2 cellular contexts compared by ENCODE assay signal in the genomic region with DNA sequence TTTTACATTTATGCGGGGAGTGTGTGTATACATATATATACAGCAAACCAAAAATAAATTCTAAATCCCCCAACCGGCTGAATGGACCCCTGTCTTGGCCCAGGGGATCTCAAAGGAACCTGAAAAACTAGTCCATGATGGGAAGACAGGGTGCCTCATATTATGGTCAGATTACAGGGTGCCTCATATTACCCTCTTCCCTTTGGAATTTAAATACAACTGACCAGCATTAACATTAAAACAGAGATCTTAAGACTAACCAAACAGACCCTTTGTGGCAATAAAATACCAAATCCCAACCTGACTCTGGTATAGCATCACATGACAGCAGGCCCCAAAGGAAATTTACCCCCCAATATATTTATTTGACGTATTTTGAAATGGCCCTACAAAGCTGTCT.
TF ChIP-seq lines count a peak whose summit lies in the region.

No MANE protein-coding gene starts in this region.

TF ChIP-seq in GM23338, 12 proteins besides CTCF, POLR2A, EP300 and RAD21 (continues in another document):
- TF ChIP-seq, protein P1, sequence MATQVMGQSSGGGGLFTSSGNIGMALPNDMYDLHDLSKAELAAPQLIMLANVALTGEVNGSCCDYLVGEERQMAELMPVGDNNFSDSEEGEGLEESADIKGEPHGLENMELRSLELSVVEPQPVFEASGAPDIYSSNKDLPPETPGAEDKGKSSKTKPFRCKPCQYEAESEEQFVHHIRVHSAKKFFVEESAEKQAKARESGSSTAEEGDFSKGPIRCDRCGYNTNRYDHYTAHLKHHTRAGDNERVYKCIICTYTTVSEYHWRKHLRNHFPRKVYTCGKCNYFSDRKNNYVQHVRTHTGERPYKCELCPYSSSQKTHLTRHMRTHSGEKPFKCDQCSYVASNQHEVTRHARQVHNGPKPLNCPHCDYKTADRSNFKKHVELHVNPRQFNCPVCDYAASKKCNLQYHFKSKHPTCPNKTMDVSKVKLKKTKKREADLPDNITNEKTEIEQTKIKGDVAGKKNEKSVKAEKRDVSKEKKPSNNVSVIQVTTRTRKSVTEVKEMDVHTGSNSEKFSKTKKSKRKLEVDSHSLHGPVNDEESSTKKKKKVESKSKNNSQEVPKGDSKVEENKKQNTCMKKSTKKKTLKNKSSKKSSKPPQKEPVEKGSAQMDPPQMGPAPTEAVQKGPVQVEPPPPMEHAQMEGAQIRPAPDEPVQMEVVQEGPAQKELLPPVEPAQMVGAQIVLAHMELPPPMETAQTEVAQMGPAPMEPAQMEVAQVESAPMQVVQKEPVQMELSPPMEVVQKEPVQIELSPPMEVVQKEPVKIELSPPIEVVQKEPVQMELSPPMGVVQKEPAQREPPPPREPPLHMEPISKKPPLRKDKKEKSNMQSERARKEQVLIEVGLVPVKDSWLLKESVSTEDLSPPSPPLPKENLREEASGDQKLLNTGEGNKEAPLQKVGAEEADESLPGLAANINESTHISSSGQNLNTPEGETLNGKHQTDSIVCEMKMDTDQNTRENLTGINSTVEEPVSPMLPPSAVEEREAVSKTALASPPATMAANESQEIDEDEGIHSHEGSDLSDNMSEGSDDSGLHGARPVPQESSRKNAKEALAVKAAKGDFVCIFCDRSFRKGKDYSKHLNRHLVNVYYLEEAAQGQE (IDR thresholded peaks at IDR 0.05; ENCODE audit: unreplicated experiment): no peak
- no peak for TF ChIP-seq CREB1 (CRISPR knock-in tag; IDR thresholded peaks at IDR 0.05; ENCODE audit: low read depth)
- TF ChIP-seq ZNF114 (CRISPR knock-in tag; IDR thresholded peaks at IDR 0.05): no peak
- no peak for TF ChIP-seq EZH2 (IDR thresholded peaks at IDR 0.05; ENCODE audit: low read depth, unreplicated experiment)
- TF ChIP-seq ZNF331 (CRISPR knock-in tag; IDR thresholded peaks at IDR 0.05; ENCODE audit: low read depth): no peak
- no peak; the same call in 1 of the 2 replicates for TF ChIP-seq NANOG (IDR thresholded peaks at IDR 0.05; ENCODE audit: borderline replicate concordance)
- TF ChIP-seq, protein P2, sequence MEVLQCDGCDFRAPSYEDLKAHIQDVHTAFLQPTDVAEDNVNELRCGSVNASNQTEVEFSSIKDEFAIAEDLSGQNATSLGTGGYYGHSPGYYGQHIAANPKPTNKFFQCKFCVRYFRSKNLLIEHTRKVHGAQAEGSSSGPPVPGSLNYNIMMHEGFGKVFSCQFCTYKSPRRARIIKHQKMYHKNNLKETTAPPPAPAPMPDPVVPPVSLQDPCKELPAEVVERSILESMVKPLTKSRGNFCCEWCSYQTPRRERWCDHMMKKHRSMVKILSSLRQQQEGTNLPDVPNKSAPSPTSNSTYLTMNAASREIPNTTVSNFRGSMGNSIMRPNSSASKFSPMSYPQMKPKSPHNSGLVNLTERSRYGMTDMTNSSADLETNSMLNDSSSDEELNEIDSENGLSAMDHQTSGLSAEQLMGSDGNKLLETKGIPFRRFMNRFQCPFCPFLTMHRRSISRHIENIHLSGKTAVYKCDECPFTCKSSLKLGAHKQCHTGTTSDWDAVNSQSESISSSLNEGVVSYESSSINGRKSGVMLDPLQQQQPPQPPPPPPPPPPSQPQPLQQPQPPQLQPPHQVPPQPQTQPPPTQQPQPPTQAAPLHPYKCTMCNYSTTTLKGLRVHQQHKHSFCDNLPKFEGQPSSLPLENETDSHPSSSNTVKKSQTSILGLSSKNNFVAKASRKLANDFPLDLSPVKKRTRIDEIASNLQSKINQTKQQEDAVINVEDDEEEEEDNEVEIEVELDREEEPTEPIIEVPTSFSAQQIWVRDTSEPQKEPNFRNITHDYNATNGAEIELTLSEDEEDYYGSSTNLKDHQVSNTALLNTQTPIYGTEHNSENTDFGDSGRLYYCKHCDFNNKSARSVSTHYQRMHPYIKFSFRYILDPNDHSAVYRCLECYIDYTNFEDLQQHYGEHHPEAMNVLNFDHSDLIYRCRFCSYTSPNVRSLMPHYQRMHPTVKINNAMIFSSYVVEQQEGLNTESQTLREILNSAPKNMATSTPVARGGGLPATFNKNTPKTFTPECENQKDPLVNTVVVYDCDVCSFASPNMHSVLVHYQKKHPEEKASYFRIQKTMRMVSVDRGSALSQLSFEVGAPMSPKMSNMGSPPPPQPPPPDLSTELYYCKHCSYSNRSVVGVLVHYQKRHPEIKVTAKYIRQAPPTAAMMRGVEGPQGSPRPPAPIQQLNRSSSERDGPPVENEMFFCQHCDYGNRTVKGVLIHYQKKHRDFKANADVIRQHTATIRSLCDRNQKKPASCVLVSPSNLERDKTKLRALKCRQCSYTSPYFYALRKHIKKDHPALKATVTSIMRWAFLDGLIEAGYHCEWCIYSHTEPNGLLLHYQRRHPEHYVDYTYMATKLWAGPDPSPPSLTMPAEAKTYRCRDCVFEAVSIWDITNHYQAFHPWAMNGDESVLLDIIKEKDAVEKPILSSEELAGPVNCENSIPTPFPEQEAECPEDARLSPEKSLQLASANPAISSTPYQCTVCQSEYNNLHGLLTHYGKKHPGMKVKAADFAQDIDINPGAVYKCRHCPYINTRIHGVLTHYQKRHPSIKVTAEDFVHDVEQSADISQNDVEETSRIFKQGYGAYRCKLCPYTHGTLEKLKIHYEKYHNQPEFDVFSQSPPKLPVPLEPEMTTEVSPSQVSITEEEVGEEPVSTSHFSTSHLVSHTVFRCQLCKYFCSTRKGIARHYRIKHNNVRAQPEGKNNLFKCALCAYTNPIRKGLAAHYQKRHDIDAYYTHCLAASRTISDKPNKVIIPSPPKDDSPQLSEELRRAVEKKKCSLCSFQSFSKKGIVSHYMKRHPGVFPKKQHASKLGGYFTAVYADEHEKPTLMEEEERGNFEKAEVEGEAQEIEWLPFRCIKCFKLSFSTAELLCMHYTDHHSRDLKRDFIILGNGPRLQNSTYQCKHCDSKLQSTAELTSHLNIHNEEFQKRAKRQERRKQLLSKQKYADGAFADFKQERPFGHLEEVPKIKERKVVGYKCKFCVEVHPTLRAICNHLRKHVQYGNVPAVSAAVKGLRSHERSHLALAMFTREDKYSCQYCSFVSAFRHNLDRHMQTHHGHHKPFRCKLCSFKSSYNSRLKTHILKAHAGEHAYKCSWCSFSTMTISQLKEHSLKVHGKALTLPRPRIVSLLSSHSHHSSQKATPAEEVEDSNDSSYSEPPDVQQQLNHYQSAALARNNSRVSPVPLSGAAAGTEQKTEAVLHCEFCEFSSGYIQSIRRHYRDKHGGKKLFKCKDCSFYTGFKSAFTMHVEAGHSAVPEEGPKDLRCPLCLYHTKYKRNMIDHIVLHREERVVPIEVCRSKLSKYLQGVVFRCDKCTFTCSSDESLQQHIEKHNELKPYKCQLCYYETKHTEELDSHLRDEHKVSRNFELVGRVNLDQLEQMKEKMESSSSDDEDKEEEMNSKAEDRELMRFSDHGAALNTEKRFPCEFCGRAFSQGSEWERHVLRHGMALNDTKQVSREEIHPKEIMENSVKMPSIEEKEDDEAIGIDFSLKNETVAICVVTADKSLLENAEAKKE (CRISPR knock-in tag; IDR thresholded peaks at IDR 0.05): no peak
- no peak for TF ChIP-seq STAT1 (IDR thresholded peaks at IDR 0.05; ENCODE audit: unreplicated experiment)
- TF ChIP-seq, protein P3, sequence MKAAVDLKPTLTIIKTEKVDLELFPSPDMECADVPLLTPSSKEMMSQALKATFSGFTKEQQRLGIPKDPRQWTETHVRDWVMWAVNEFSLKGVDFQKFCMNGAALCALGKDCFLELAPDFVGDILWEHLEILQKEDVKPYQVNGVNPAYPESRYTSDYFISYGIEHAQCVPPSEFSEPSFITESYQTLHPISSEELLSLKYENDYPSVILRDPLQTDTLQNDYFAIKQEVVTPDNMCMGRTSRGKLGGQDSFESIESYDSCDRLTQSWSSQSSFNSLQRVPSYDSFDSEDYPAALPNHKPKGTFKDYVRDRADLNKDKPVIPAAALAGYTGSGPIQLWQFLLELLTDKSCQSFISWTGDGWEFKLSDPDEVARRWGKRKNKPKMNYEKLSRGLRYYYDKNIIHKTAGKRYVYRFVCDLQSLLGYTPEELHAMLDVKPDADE (IDR thresholded peaks at IDR 0.05): no peak
- TF ChIP-seq POLR2AphosphoS5 (IDR thresholded peaks at IDR 0.05; ENCODE audit: low read depth): no peak

TF ChIP-seq in H1, 55 proteins besides CTCF, POLR2A, EP300 and RAD21:
- TF ChIP-seq, protein P4, sequence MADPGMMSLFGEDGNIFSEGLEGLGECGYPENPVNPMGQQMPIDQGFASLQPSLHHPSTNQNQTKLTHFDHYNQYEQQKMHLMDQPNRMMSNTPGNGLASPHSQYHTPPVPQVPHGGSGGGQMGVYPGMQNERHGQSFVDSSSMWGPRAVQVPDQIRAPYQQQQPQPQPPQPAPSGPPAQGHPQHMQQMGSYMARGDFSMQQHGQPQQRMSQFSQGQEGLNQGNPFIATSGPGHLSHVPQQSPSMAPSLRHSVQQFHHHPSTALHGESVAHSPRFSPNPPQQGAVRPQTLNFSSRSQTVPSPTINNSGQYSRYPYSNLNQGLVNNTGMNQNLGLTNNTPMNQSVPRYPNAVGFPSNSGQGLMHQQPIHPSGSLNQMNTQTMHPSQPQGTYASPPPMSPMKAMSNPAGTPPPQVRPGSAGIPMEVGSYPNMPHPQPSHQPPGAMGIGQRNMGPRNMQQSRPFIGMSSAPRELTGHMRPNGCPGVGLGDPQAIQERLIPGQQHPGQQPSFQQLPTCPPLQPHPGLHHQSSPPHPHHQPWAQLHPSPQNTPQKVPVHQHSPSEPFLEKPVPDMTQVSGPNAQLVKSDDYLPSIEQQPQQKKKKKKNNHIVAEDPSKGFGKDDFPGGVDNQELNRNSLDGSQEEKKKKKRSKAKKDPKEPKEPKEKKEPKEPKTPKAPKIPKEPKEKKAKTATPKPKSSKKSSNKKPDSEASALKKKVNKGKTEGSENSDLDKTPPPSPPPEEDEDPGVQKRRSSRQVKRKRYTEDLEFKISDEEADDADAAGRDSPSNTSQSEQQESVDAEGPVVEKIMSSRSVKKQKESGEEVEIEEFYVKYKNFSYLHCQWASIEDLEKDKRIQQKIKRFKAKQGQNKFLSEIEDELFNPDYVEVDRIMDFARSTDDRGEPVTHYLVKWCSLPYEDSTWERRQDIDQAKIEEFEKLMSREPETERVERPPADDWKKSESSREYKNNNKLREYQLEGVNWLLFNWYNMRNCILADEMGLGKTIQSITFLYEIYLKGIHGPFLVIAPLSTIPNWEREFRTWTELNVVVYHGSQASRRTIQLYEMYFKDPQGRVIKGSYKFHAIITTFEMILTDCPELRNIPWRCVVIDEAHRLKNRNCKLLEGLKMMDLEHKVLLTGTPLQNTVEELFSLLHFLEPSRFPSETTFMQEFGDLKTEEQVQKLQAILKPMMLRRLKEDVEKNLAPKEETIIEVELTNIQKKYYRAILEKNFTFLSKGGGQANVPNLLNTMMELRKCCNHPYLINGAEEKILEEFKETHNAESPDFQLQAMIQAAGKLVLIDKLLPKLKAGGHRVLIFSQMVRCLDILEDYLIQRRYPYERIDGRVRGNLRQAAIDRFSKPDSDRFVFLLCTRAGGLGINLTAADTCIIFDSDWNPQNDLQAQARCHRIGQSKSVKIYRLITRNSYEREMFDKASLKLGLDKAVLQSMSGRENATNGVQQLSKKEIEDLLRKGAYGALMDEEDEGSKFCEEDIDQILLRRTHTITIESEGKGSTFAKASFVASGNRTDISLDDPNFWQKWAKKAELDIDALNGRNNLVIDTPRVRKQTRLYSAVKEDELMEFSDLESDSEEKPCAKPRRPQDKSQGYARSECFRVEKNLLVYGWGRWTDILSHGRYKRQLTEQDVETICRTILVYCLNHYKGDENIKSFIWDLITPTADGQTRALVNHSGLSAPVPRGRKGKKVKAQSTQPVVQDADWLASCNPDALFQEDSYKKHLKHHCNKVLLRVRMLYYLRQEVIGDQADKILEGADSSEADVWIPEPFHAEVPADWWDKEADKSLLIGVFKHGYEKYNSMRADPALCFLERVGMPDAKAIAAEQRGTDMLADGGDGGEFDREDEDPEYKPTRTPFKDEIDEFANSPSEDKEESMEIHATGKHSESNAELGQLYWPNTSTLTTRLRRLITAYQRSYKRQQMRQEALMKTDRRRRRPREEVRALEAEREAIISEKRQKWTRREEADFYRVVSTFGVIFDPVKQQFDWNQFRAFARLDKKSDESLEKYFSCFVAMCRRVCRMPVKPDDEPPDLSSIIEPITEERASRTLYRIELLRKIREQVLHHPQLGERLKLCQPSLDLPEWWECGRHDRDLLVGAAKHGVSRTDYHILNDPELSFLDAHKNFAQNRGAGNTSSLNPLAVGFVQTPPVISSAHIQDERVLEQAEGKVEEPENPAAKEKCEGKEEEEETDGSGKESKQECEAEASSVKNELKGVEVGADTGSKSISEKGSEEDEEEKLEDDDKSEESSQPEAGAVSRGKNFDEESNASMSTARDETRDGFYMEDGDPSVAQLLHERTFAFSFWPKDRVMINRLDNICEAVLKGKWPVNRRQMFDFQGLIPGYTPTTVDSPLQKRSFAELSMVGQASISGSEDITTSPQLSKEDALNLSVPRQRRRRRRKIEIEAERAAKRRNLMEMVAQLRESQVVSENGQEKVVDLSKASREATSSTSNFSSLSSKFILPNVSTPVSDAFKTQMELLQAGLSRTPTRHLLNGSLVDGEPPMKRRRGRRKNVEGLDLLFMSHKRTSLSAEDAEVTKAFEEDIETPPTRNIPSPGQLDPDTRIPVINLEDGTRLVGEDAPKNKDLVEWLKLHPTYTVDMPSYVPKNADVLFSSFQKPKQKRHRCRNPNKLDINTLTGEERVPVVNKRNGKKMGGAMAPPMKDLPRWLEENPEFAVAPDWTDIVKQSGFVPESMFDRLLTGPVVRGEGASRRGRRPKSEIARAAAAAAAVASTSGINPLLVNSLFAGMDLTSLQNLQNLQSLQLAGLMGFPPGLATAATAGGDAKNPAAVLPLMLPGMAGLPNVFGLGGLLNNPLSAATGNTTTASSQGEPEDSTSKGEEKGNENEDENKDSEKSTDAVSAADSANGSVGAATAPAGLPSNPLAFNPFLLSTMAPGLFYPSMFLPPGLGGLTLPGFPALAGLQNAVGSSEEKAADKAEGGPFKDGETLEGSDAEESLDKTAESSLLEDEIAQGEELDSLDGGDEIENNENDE (IDR thresholded peaks at IDR 0.05; ENCODE audit: insufficient replicate concordance, low read length): peak; percentile 81
- no peak for TF ChIP-seq POLR2AphosphoS5 (IDR thresholded peaks at IDR 0.05; ENCODE audit: low read depth, low read length)
- no peak for TF ChIP-seq NRF1 (IDR thresholded peaks at IDR 0.05; ENCODE audit: low read depth, low read length)
- peak; percentile 23 for TF ChIP-seq ASH2L (IDR thresholded peaks at IDR 0.05; ENCODE audit: low read length)
- TF ChIP-seq BRCA1 (IDR thresholded peaks at IDR 0.05; ENCODE audit: low read depth, low read length): no peak
